19 cellular contexts compared by ENCODE assay signal in the genomic region with DNA sequence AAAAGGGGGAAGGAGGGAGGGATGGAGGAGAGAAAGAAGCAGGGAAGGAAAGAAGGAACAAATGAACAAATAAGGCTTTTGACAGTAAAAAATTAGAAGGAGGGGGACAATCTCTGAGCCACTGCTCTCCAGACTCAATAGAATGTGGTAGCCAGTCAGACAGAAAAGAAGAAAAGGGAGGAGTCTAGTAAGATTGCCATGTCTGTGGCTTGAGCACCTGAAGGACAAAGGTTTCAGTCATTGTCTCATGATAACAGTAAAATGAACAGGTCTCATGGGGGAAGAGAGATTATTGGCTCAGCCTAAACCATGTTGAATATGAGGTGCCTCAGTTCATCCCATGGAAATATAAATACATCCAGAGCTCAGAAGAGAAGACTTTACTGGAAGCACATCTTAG. TPM values are rescaled to one million over a fixed set of nuclear protein-coding genes. Genes with fewer than 3 reads are reported as not detected.
DNase-seq lines count a peak whose midpoint lies in the region; ATAC-seq lines count a peak whose summit lies in the region.
"Had no signal": no experiment of that assay in that cellular context is flagged by ENCODE, and none has a peak within 500 bp of the region (broad histone marks: within the 10 kb centered on the region; RNA-seq: fewer than 3 reads in every experiment).

No MANE protein-coding gene starts in this region.

- intact Hi-C loops in Right ventricle myocardium inferior (cut with DNase I) (no loop called here), head of caudate nucleus (cut with DNase I) (no loop called here)

- DNase-seq in inferior parietal cortex (ENCODE audit: extremely low spot score), result no peak
- DNase-seq in Right ventricle myocardium inferior (ENCODE audit: missing footprints), result no peak
- DNase-seq in head of caudate nucleus, result no peak
- no peak for DNase-seq in NCI-H345 treated with DMSO at 0.1 percent for 48 hours (lab: John Stamatoyannopoulos, UW; ENCODE audit: unreplicated experiment)
- DNase-seq: activated CD8-positive, alpha-beta T cell treated with anti-CD3 and anti-CD28 coated beads, Interleukin-2, amount 10 ng/mL, durations not matched to agents 7 days and 5 days; DMS 273 treated with DMSO at 0.1 percent for 48 hours; KG1; mesenchymal stem cell; NCI-H1436; NCI-H446 treated with DMSO at 0.1 percent for 48 hours; right cardiac atrium; stimulated activated CD4-positive, alpha-beta T cell treated with anti-CD3 and anti-CD28 coated beads, Interleukin-2, amount 100 ng/mL, for 24 hours; stimulated activated CD8-positive, alpha-beta memory T cell treated with anti-CD3 and anti-CD28 coated beads, Interleukin-4, amount 100 ng/mL, for 48 hours; thyroid gland had no signal

- peak; percentile 76 for ATAC-seq in GM18867 (IDR thresholded peaks at IDR 0.05; ENCODE audit: unreplicated experiment)
- peak; percentile 59 for ATAC-seq in GM21526 (IDR thresholded peaks at IDR 0.05; ENCODE audit: low FRiP score, unreplicated experiment)
- peak; percentile 74 for ATAC-seq in HG02885 (IDR thresholded peaks at IDR 0.05; ENCODE audit: poor library complexity, unreplicated experiment)
- peak; percentile 48 for ATAC-seq in HG03558 (IDR thresholded peaks at IDR 0.05; ENCODE audit: extremely low read depth, unreplicated experiment)
- ATAC-seq in Right ventricle myocardium inferior, result no peak
- ATAC-seq: activated CD8-positive, alpha-beta T cell treated with anti-CD3 and anti-CD28 coated beads, Interleukin-2, amount 10 ng/mL, durations not matched to agents 7 days and 5 days; right cardiac atrium; SK-N-SH treated with all-trans-retinoic acid at 6 μM for 48 hours had no signal

RNA-seq across cellular contexts. Expression of a gene that starts 14.0 kb away (rescaled TPM):
- total RNA-seq in Right ventricle myocardium inferior, result 32.5 TPM
